Comparison of ENCODE assay signal across 8 cellular contexts in the genomic region with DNA sequence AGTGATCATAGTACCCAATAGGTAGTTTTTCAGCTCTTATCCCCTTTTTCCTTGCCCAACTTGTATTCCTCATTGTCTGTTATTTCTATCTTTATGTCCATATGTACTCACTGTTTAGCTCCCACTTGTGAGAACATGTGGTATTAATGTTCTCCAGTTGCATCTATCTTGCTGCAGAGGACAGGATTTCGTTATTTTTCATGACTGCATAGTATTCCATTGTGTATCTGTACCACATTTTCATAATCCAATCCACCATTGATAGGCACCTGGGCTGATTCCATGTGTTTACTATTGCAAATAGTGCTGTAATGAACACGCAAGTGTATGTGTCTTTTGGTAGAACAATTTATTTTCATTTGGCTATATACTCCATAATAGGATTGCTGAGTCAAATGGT.
"Had no signal": no experiment of that assay in that cellular context is flagged by ENCODE, and none has a peak within 500 bp of the region (broad histone marks: within the 10 kb centered on the region; RNA-seq: fewer than 3 reads in every experiment).

No MANE protein-coding gene starts in this region.

- H3K9ac ChIP-seq: GM23248 had no signal

- H3K4me3 ChIP-seq: GM23248, GM23338 had no signal

- DNase-seq: GM23248, GOT3, H7, H9, HCEC 1CT, HFFc6 had no signal

- H2AFZ ChIP-seq: GM23248, GM23338 had no signal

- H3K27ac ChIP-seq: GM23248 had no signal

- ATAC-seq: GM23338, HCT116 had no signal

- H3K4me2 ChIP-seq: GM23338 had no signal

- H3K4me1 Mint-ChIP-seq: GM23338, H9 had no signal

- H3K4me3 Mint-ChIP-seq: GM23338, H9, HFFc6 had no signal

- H3K27ac Mint-ChIP-seq: GM23338, H9, HFFc6 had no signal
